Comparison of ENCODE assay signal across 8 cellular contexts in genomic region chr14:51860836-51861583, GRCh38. TPM values are rescaled to one million over a fixed set of nuclear protein-coding genes. Genes with fewer than 3 reads are reported as not detected.
DNase-seq lines count a peak whose midpoint lies in the region; TF ChIP-seq lines count a peak whose summit lies in the region.

No MANE protein-coding gene starts in this region.

- H3K4me1 ChIP-seq in Loucy (ENCODE audit: insufficient read depth, low read length, poor library complexity, severe bottlenecking) (peaks cover 63% of the 10 kb centered on the region), breast epithelium (no peaks in the 10 kb centered on the region), mesendoderm (ENCODE audit: control insufficient read depth, low read depth, low read length) (peaks cover 3% of the 10 kb centered on the region)

- H3K9me2 ChIP-seq in Loucy (replicated peaks; ENCODE audit: low read depth, low read length) = no peaks in the 10 kb centered on the region

- H2AK5ac ChIP-seq in mesendoderm (ENCODE audit: low read length) = no peak overlapping the region

- no peak for TF ChIP-seq POLR2A in breast epithelium (IDR thresholded peaks at IDR 0.05)

- H3K27ac ChIP-seq in breast epithelium (peak overlapping the region; percentile 4 to 62), mesendoderm (ENCODE audit: low read depth, low read length) (no peak overlapping the region)

- peak overlapping the region; percentile 90 for H3K9ac ChIP-seq in Loucy (ENCODE audit: low read depth, low read length, poor library complexity, severe bottlenecking)
- H3K9ac ChIP-seq in mesendoderm (ENCODE audit: low read length) = peak overlapping the region; percentile 71

- H3K9me3 ChIP-seq in Loucy (ENCODE audit: insufficient read depth, low read depth, low read length) = 0 out of 2 replicates have a peak, but pooled peaks cover 2% of the 10 kb centered on the region
- H3K9me3 ChIP-seq in breast epithelium = no peaks in the 10 kb centered on the region

- H3K4me2 ChIP-seq in Loucy (ENCODE audit: low read depth, low read length, poor library complexity, severe bottlenecking) = peak overlapping the region; percentile 84
- H3K4me2 ChIP-seq in mesendoderm (ENCODE audit: low read length) = peak overlapping the region; percentile 82

- peak overlapping the region; percentile 88 for H3K18ac ChIP-seq in mesendoderm (ENCODE audit: low read length)

- intact Hi-C loops in breast epithelium (cut with DNase I; ENCODE audit: low total_unique reads) = no loop called here

- no peak overlapping the region for H2BK5ac ChIP-seq in mesendoderm (ENCODE audit: low read length)

- H4K8ac ChIP-seq in mesendoderm (ENCODE audit: low read depth, low read length) = no peak overlapping the region

- H4K20me1 ChIP-seq in Loucy (ENCODE audit: insufficient read depth, low read length, poor library complexity, severe bottlenecking) = peaks cover 40% of the 10 kb centered on the region

- no peak overlapping the region for H3K4ac ChIP-seq in mesendoderm (ENCODE audit: low read depth, low read length)

- H3K36me3 ChIP-seq in Loucy (ENCODE audit: insufficient read depth, low read length) (no peaks in the 10 kb centered on the region), breast epithelium (no peaks in the 10 kb centered on the region), mesendoderm (ENCODE audit: control insufficient read depth, insufficient read depth, low read length) (no peaks in the 10 kb centered on the region)

- peak overlapping the region; percentile 92 for H3K56ac ChIP-seq in mesendoderm (ENCODE audit: low read length)

- peaks cover 54% of the 10 kb centered on the region for H3K79me2 ChIP-seq in Loucy (ENCODE audit: insufficient read depth, low read length)
- H3K79me2 ChIP-seq in mesendoderm (ENCODE audit: control insufficient read depth, insufficient read depth, low read length) = no peaks in the 10 kb centered on the region

- H3K23ac ChIP-seq in mesendoderm (ENCODE audit: low read length) = peak overlapping the region; percentile 45

- DNase-seq in NCI-H345 (lab: John Stamatoyannopoulos, UW) = peak; percentile 32
- DNase-seq in NCI-H345 treated with DMSO at 0.1 percent for 48 hours (lab: John Stamatoyannopoulos, UW; ENCODE audit: unreplicated experiment) = no peak
- no peak for DNase-seq in breast epithelium (ENCODE audit: low spot score in 2 of 2)
- DNase-seq in mesendoderm = peak; percentile 16
- no peak for DNase-seq in HuH-7.5 (ENCODE audit: low spot score)
- no peak for DNase-seq in GM19240 (ENCODE audit: insufficient read length, low spot score)
- DNase-seq in SKM-1 (lab: John Stamatoyannopoulos, UW; ENCODE audit: unreplicated experiment) = no peak

- no peaks in the 10 kb centered on the region for H3K27me3 ChIP-seq in Loucy (ENCODE audit: insufficient read depth, low read length, poor library complexity, severe bottlenecking)
- no peaks in the 10 kb centered on the region for H3K27me3 ChIP-seq in breast epithelium
- H3K27me3 ChIP-seq in mesendoderm (ENCODE audit: insufficient read depth, low read length, poor library complexity) = no peaks in the 10 kb centered on the region

- peak overlapping the region; percentile 87 for H3K4me3 ChIP-seq in Loucy (ENCODE audit: low read length, poor library complexity, severe bottlenecking)
- peak overlapping the region; percentile 50 to 65 (median 50) for H3K4me3 ChIP-seq in breast epithelium
- peak overlapping the region; percentile 66 for H3K4me3 ChIP-seq in mesendoderm (ENCODE audit: low read length)

- H3K79me1 ChIP-seq in mesendoderm (ENCODE audit: low read length) = no peaks in the 10 kb centered on the region

- peak overlapping the region; percentile 76 for H2AFZ ChIP-seq in Loucy (ENCODE audit: low read length)

- H4K5ac ChIP-seq in mesendoderm (ENCODE audit: low read length) = no peak overlapping the region

- no peak overlapping the region for H2BK120ac ChIP-seq in mesendoderm (ENCODE audit: low read depth, low read length)

- no peaks in the 10 kb centered on the region for H3F3A ChIP-seq in Loucy (ENCODE audit: low read depth)

- TF ChIP-seq CTCF in Loucy (conservative IDR thresholded peaks at IDR 0.05; ENCODE audit: low read length) (no peak), breast epithelium (IDR thresholded peaks at IDR 0.05) (no peak)

- H2BK15ac ChIP-seq in mesendoderm (replicated peaks; ENCODE audit: low read depth) = no peak overlapping the region

- no CpG with 5 or more reads among the region's 13 CpGs for WGBS in mesendoderm (ENCODE audit: extremely low coverage, insufficient coverage, low lambda C conversion rate)

RNA-seq across cellular contexts. Expression of gene GNG2, which starts 0.6 kb away (rescaled TPM):
- 100 to 1,000 TPM in 1 of 3 donors, 10 to 100 TPM in 2; 12.1 to 106 (median 15.1) TPM for total RNA-seq in breast epithelium
- polyA plus RNA-seq in mesendoderm (2013, experiment 1 of 2) = 10.6 TPM
- 10.4 TPM for polyA plus RNA-seq in mesendoderm (2013, experiment 2 of 2)

Comparison
In these comparisons a context has a peak if more than half of its experiments do, and no peak if none do; other contexts are left out.
1. DNase-seq: peak in NCI-H345 (single experiment) and mesendoderm (single experiment); none in NCI-H345 treated with DMSO at 0.1 percent for 48 hours (single experiment), breast epithelium (0 of 2), HuH-7.5 (single experiment), GM19240 (single experiment) and SKM-1 (single experiment).
2. Peak in every context shown above with its lines, with median percentiles within 50 percentile points of each other: H3K4me3 ChIP-seq.